ENCODE assay signal across 14 cellular contexts in the genomic region with DNA sequence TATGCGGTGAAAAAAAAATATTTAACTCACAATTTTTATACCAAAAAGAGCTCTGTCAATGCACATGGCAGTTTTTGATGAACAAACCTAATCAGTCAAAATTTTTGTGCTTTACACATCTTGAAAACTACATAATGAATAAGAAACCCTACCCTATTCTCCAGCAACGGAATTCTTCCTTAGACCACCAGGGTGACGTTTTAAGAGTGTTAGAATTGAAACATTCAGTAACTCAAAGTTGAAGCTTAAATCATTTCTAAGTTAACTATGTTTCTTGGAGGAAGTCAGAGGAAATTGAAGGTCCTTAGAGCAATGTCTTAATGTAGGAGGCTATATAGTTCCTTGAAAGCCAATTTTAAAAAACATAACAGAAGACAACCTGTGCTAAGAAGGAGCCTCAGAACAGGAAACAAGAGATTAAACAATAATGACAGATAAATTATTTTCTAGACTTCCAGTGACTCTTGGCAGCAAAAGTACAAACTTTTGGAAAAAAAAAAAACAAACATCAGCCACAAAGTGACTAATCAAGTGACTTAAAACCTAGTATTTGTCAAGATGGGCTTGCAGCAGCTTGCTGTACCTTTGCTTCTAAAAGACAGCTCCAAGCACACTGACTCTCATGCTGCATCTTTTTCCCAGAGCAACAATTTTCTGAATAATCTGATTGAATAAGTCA. TPM values are rescaled to one million over a fixed set of nuclear protein-coding genes. Genes with fewer than 3 reads are reported as not detected.
DNase-seq lines count a peak whose midpoint lies in the region; ATAC-seq, FAIRE-seq and TF ChIP-seq lines count a peak whose summit lies in the region.
"Had no signal": no experiment of that assay in that cellular context is flagged by ENCODE, and none has a peak within 500 bp of the region (broad histone marks: within the 10 kb centered on the region; RNA-seq: fewer than 3 reads in every experiment).

No MANE protein-coding gene starts in this region.

- H3K9ac ChIP-seq in kidney (ENCODE audit: low read length in 2 of 2), result no peak overlapping the region

- TF ChIP-seq POLR2A in breast epithelium (IDR thresholded peaks at IDR 0.05), result no peak
- no peak for TF ChIP-seq POLR2A in ovary (IDR thresholded peaks at IDR 0.05)

- ATAC-seq in Right ventricle myocardium inferior (no peak), HG03097 (IDR thresholded peaks at IDR 0.05; ENCODE audit: low FRiP score, unreplicated experiment) (no peak)

- WGBS in ovary, 3 donors, result 71 to 75% (median 74%) methylated on average over 3 of the region's 3 CpGs

- H3K9me3 ChIP-seq in right atrium auricular region, result no peaks in the 10 kb centered on the region
- no peaks in the 10 kb centered on the region for H3K9me3 ChIP-seq in breast epithelium
- no peaks in the 10 kb centered on the region for H3K9me3 ChIP-seq in kidney (ENCODE audit: control insufficient read depth in 1 of 2, low read length in 2 of 2)
- H3K9me3 ChIP-seq in ovary, result no peaks in the 10 kb centered on the region
- H3K9me3 ChIP-seq: esophagus squamous epithelium, spleen had no signal

- H3K4me1 ChIP-seq in right atrium auricular region, result peaks cover 0 to 29% of the 10 kb centered on the region in 2 donors
- H3K4me1 ChIP-seq in breast epithelium, result no peaks in the 10 kb centered on the region
- peaks cover 0 to 10% of the 10 kb centered on the region in 2 donors for H3K4me1 ChIP-seq in kidney (ENCODE audit: control insufficient read depth in 1 of 2, insufficient read depth in 1 of 2, low read depth in 1 of 2, low read length in 2 of 2)
- H3K4me1 ChIP-seq in ovary (ENCODE audit: insufficient read depth), result peaks cover 3% of the 10 kb centered on the region

- intact Hi-C loops in Right ventricle myocardium inferior (cut with DNase I), result loop anchor here (5.0 kb wide), 1 partner anchor 307 kb away; no protein-coding TSS in a partner anchor
- intact Hi-C loops in breast epithelium (cut with DNase I; ENCODE audit: low total_unique reads), result no loop called here
- intact Hi-C loops in kidney (cut with DNase I), result no loop called here
- intact Hi-C loops in ovary (cut with DNase I), result no loop called here

- TF ChIP-seq CTCF in right atrium auricular region (IDR thresholded peaks at IDR 0.05) (no peak), breast epithelium (IDR thresholded peaks at IDR 0.05) (no peak), kidney (IDR thresholded peaks at IDR 0.05; ENCODE audit: borderline replicate concordance, extremely low read depth, insufficient read depth) (no peak), ovary (IDR thresholded peaks at IDR 0.05) (no peak)

- H3K27ac ChIP-seq in right atrium auricular region (peak overlapping the region; percentile 2 to 33), breast epithelium (peak overlapping the region; percentile 13 to 23), kidney (ENCODE audit: low read depth in 2 of 2, low read length in 2 of 2) (peak overlapping the region in 1 of 2 donors; percentile 17), ovary (no peak overlapping the region)

- H3K36me3 ChIP-seq in right atrium auricular region (peaks cover 56% of the 10 kb centered on the region), breast epithelium (no peaks in the 10 kb centered on the region), kidney (ENCODE audit: control insufficient read depth in 1 of 2, insufficient read depth in 2 of 2, low read length in 2 of 2) (peaks cover 2 to 6% of the 10 kb centered on the region in 2 donors), ovary (no peaks in the 10 kb centered on the region)

- no peak for DNase-seq in right atrium auricular region (ENCODE audit: low spot score)
- no peak for DNase-seq in Right ventricle myocardium inferior (ENCODE audit: missing footprints)
- DNase-seq in breast epithelium (ENCODE audit: low spot score in 2 of 2), result no peak
- no peak for DNase-seq in kidney
- DNase-seq in NCI-H1092 (lab: John Stamatoyannopoulos, UW), result no peak
- DNase-seq in NCI-H187 (lab: John Stamatoyannopoulos, UW), result no peak
- no peak for DNase-seq in ovary
- DNase-seq: activated CD8-positive, alpha-beta memory T cell treated with anti-CD3 and anti-CD28 coated beads, Interleukin-2, amount 50 U/mL, for 48 hours; amygdala; esophagus squamous epithelium; NCI-H2029 treated with DMSO at 0.1 percent for 48 hours; spleen; T-helper 9 cell had no signal

- H3K27me3 ChIP-seq in right atrium auricular region (no peaks in the 10 kb centered on the region), breast epithelium (no peaks in the 10 kb centered on the region), ovary (no peaks in the 10 kb centered on the region)
- H3K27me3 ChIP-seq: esophagus squamous epithelium had no signal

- H3K4me3 ChIP-seq in right atrium auricular region (peak overlapping the region in 1 of 2 donors; percentile 7), breast epithelium (peak overlapping the region in 2 of 3 donors; percentile 0 to 23), kidney (ENCODE audit: low read length in 2 of 2) (no peak overlapping the region), ovary (no peak overlapping the region)

- TF ChIP-seq EP300 in ovary (IDR thresholded peaks at IDR 0.05), result no peak

- FAIRE-seq in kidney (lab: Jason Lieb, UNC), result peak; percentile 62

RNA-seq across cellular contexts. Expression of gene SPRY2, which starts 6.2 kb away (rescaled TPM):
- total RNA-seq in right atrium auricular region (10 to 100 TPM; 33.1 to 38.9 TPM), Right ventricle myocardium inferior (40.0 TPM), breast epithelium (10 to 100 TPM; 52.1 to 76.0 (median 71.0) TPM), kidney (26.2 TPM), ovary (10 to 100 TPM; 11.5 to 23.6 (median 16.5) TPM)
- polyA plus RNA-seq in kidney (ENCODE audit: insufficient read depth, low read depth, low replicate concordance) (10.6 TPM), ovary (10 to 100 TPM; 13.6 to 28.5 TPM)

Comparison
In these comparisons a context has a peak if more than half of its experiments do, and no peak if none do; other contexts are left out.
1. H3K27ac ChIP-seq: peak in right atrium auricular region (2 of 2) and breast epithelium (2 of 2); none in ovary (0 of 2).
2. H3K4me3 ChIP-seq: peak in breast epithelium (2 of 3); none in kidney (0 of 2) and ovary (single experiment).